9 cellular contexts compared by ENCODE assay signal in the genomic region with DNA sequence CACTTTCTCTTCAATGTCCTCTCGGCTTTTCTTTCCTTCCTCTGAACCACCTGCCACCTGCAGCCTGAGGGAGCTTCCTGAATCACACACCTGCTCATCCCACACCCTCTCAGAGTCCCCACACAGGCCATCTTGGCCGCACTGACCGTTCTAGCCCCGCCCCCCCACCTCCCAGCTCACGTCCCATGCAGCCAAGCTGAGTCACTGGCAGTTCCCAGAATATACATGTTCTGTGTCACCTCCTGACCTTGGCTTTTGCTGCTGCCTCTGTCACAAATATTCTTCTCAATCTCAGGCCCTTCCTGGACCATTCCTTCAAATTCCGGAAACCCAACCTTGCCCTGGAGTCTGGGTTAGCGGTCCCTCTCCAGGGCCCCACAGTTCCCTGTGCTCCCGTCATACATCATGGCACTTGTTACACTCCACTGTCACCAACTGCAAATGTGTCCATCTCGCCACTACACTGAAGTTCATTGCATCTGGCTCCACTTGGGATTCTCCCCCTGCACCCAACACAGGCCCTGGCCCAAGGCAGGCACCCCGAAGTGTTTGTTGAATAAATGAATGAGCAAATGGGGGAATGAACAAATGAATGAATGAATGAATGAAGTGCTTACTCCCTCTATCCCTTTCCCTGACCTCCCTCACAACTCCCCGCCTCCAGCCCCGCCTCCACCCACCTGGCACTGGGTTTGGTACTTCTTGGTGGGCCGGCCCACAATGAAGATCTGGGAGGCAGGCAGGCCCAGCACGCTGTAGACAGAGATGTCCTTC. TPM values are rescaled to one million over a fixed set of nuclear protein-coding genes. Genes with fewer than 3 reads are reported as not detected.
DNase-seq lines count a peak whose midpoint lies in the region; ATAC-seq and TF ChIP-seq lines count a peak whose summit lies in the region.
"Had no signal": no experiment of that assay in that cellular context is flagged by ENCODE, and none has a peak within 500 bp of the region (broad histone marks: within the 10 kb centered on the region; RNA-seq: fewer than 3 reads in every experiment).

No MANE protein-coding gene starts in this region.

- ATAC-seq in natural killer cell: no peak

- CTCF ChIA-PET in Calu3 (lab: Charles Lee): interaction anchor here (0.5 to 0.8 kb wide), 2 partner anchors 435 to 1018 kb away, joined by 3 read pairs; a partner anchor contains a TSS

- no peaks in the 10 kb centered on the region for H3K36me3 ChIP-seq in effector memory CD4-positive, alpha-beta T cell (ENCODE audit: control insufficient read depth, insufficient read depth, low read length)
- no peaks in the 10 kb centered on the region for H3K36me3 ChIP-seq in H7 (replicated peaks; ENCODE audit: control insufficient read depth, insufficient read depth, low read length)

- H3K4me3 ChIP-seq in effector memory CD4-positive, alpha-beta T cell (ENCODE audit: insufficient read depth, low read depth, low read length, poor library complexity, severe bottlenecking): no peak overlapping the region
- no peak overlapping the region for H3K4me3 ChIP-seq in H7 (ENCODE audit: insufficient read depth, low read depth, low read length)

- H3K9me3 Mint-ChIP-seq in Calu3 (ENCODE audit: low read depth, unreplicated experiment): no peaks in the 10 kb centered on the region
- H3K9me3 Mint-ChIP-seq in natural killer cell: no peaks in the 10 kb centered on the region

- peak overlapping the region; percentile 7 for H3K27ac ChIP-seq in epithelial cell of prostate
- no peak overlapping the region for H3K27ac ChIP-seq in effector memory CD4-positive, alpha-beta T cell (ENCODE audit: insufficient read depth, low read length, poor library complexity, severe bottlenecking)

- no TSS peak for BruUV-seq in Calu3 (replicated peaks; lab: Mats Ljungman, UMichigan)

- no peaks in the 10 kb centered on the region for H3K9me3 ChIP-seq in effector memory CD4-positive, alpha-beta T cell (ENCODE audit: control insufficient read depth, low read length)

- H3K27ac Mint-ChIP-seq in Calu3 (ENCODE audit: unreplicated experiment) (peak overlapping the region; percentile 31), natural killer cell (peak overlapping the region in 1 of 2 donors; percentile 23)

- TF ChIP-seq CTCF in Calu3 (IDR thresholded peaks at IDR 0.05; ENCODE audit: unreplicated experiment): no peak
- TF ChIP-seq CTCF in natural killer cell (IDR thresholded peaks at IDR 0.05): no peak

- H3K27me3 ChIP-seq in effector memory CD4-positive, alpha-beta T cell (replicated peaks; ENCODE audit: control insufficient read depth, insufficient read depth, low read length, poor library complexity, severe bottlenecking): no peaks in the 10 kb centered on the region
- peaks cover 9% of the 10 kb centered on the region; the same call in 1 of the 2 replicates for H3K27me3 ChIP-seq in H7 (ENCODE audit: control insufficient read depth, insufficient read depth, low read length)

- H3K36me3 Mint-ChIP-seq in Calu3 (ENCODE audit: insufficient read depth, unreplicated experiment) (peaks cover 7% of the 10 kb centered on the region), natural killer cell (no peaks in the 10 kb centered on the region)

- DNase-seq in Calu3 (peak; percentile 35), NCI-H510A (lab: John Stamatoyannopoulos, UW) (peak; percentile 36), epithelial cell of prostate (ENCODE audit: low read depth, low spot score) (no peak), natural killer cell (no peak), retina (no peak), posterior vena cava (ENCODE audit: low spot score) (no peak), H7 (no peak)
- no peak for DNase-seq in effector memory CD4-positive, alpha-beta T cell
- DNase-seq: NCI-H1105 treated with DMSO at 0.1 percent for 48 hours had no signal

- peaks cover 6% of the 10 kb centered on the region for H3K4me1 ChIP-seq in effector memory CD4-positive, alpha-beta T cell (ENCODE audit: control insufficient read depth, insufficient read depth, low read length, poor library complexity, severe bottlenecking)

- intact Hi-C loops in Calu3 (cut with micrococcal nuclease; ENCODE audit: unreplicated experiment) (no loop called here), natural killer cell (cut with micrococcal nuclease) (no loop called here), posterior vena cava (cut with DNase I) (no loop called here)

- H3K4me1 Mint-ChIP-seq in Calu3 (ENCODE audit: low read depth, unreplicated experiment) (peaks cover 12% of the 10 kb centered on the region), natural killer cell (peaks cover 16 to 28% of the 10 kb centered on the region in 2 donors)

- no peaks in the 10 kb centered on the region for H3K27me3 Mint-ChIP-seq in Calu3 (ENCODE audit: unreplicated experiment)
- peaks cover 0 to 6% of the 10 kb centered on the region in 2 donors for H3K27me3 Mint-ChIP-seq in natural killer cell (ENCODE audit: low read depth in 2 of 2)

- H3K4me3 Mint-ChIP-seq in Calu3 (ENCODE audit: low read depth, unreplicated experiment): no peak overlapping the region
- H3K4me3 Mint-ChIP-seq in natural killer cell: peak overlapping the region; percentile 64

RNA-seq across cellular contexts. Expression of a gene that starts 12.8 kb away (rescaled TPM):
- 24.3 and 28.3 TPM in 2 replicates for total RNA-seq in Calu3 (2022)
- 1 to 10 TPM in 1 of 3 donors, under 1 TPM in 2; 0.73 to 1.4 (median 0.78) TPM for total RNA-seq in natural killer cell
- under 1 TPM in 1 of 2 donors, not detected in 1; 0.56 TPM for total RNA-seq in posterior vena cava
- 93.6 and 115 TPM in 2 replicates for total RNA-seq in H7 (2014; rRNA removed; shearing (Covaris generic))

RNA-seq across cellular contexts. Expression of a gene that starts 22.2 kb away (rescaled TPM):
- total RNA-seq in Calu3 (2022) (not detected in 2 replicates), natural killer cell (not detected), posterior vena cava (not detected)
- 0.11 and 0.28 TPM in 2 replicates for total RNA-seq in H7 (2014; rRNA removed; shearing (Covaris generic))

Comparison
In these comparisons a context has a peak if more than half of its experiments do, and no peak if none do; other contexts are left out.
1. DNase-seq: peak in Calu3 (single experiment) and NCI-H510A (single experiment); none in epithelial cell of prostate (single experiment), natural killer cell (single experiment), retina (single experiment), effector memory CD4-positive, alpha-beta T cell (0 of 3), posterior vena cava (single experiment) and H7 (single experiment).
2. RNA of a gene that starts 12.8 kb away (total RNA-seq): 93.6 to 115 TPM in H7 and 24.3 to 28.3 TPM in Calu3; 0.73 to 1.4 TPM in natural killer cell and 0.56 TPM in posterior vena cava; every median in the first group is over 10 times any median in the second.